ENCODE assay signal across 21 cellular contexts in genomic region chr12:21330682-21331253, GRCh38. TPM values are rescaled to one million over a fixed set of nuclear protein-coding genes. Genes with fewer than 3 reads are reported as not detected.
DNase-seq lines count a peak whose midpoint lies in the region; ATAC-seq and TF ChIP-seq lines count a peak whose summit lies in the region.
"Had no signal": no experiment of that assay in that cellular context is flagged by ENCODE, and none has a peak within 500 bp of the region (broad histone marks: within the 10 kb centered on the region; RNA-seq: fewer than 3 reads in every experiment).

No MANE protein-coding gene starts in this region.

- TF ChIP-seq CTCF in fibroblast of pulmonary artery (IDR thresholded peaks at IDR 0.05; ENCODE audit: low read length, missing control alignments), result no peak

- no peak for ATAC-seq in HG03520 (IDR thresholded peaks at IDR 0.05; ENCODE audit: unreplicated experiment)
- ATAC-seq in GM19455 (IDR thresholded peaks at IDR 0.05; ENCODE audit: unreplicated experiment), result no peak
- ATAC-seq: heart right ventricle, left cardiac atrium, SK-N-SH treated with all-trans-retinoic acid at 6 μM for 48 hours had no signal

- DNase-seq in A172 (ENCODE audit: low spot score) (peak; percentile 10), EL (peak; percentile 8), OCI-M1 (lab: John Stamatoyannopoulos, UW) (peak; percentile 64), fibroblast of pulmonary artery (ENCODE audit: low read depth) (peak; percentile 2), NCI-H1092 (lab: John Stamatoyannopoulos, UW) (no peak), cerebellar cortex (ENCODE audit: low spot score) (no peak)
- DNase-seq: activated CD4-positive, alpha-beta T cell treated with anti-CD3 and anti-CD28 coated beads, Interleukin-2, amount 50 U/mL, for 4 hours; activated naive CD8-positive, alpha-beta T cell treated with anti-CD3 and anti-CD28 coated beads for 36 hours; activated T-cell treated with anti-CD3 and anti-CD28 coated beads, Interleukin-2, amount 50 U/mL, for 48 hours; BE2C; heart right ventricle; left cardiac atrium; NCI-H187; posterior cingulate gyrus; spleen; stimulated activated naive CD4-positive, alpha-beta T cell treated with Interleukin-2 at 50 U/mL for 16 hours; upper lobe of left lung had no signal

- H3K4me3 ChIP-seq in fibroblast of pulmonary artery (replicated peaks; ENCODE audit: low read depth, low read length), result no peak overlapping the region
- H3K4me3 ChIP-seq: heart right ventricle, spleen, upper lobe of left lung had no signal

RNA-seq across cellular contexts. Expression of gene SLCO1A2, which starts 3.9 kb away (rescaled TPM):
- 2.6 and 4.8 TPM in 2 replicates for total RNA-seq in A172 (2014; rRNA removed; shearing (Covaris generic))
- total RNA-seq: activated naive CD8-positive, alpha-beta T cell treated with anti-CD3 and anti-CD28 coated beads for 36 hours; heart right ventricle; left cardiac atrium had no signal

RNA-seq across cellular contexts. Expression of gene IAPP, which starts 41.9 kb away (rescaled TPM):
- total RNA-seq in A172 (2014; rRNA removed; shearing (Covaris generic)), result not detected in 2 replicates
- total RNA-seq: activated naive CD8-positive, alpha-beta T cell treated with anti-CD3 and anti-CD28 coated beads for 36 hours; H1; heart right ventricle; left cardiac atrium; spleen; upper lobe of left lung had no signal

Comparison
In these comparisons a context has a peak if more than half of its experiments do, and no peak if none do; other contexts are left out.
1. DNase-seq: peak in A172 (single experiment), EL (single experiment), OCI-M1 (single experiment) and fibroblast of pulmonary artery (single experiment); none in NCI-H1092 (single experiment) and cerebellar cortex (single experiment).